In genomic region chr19:3641515-3642269, GRCh38 we compare ENCODE assay signal across 35 cellular contexts. TPM values are rescaled to one million over a fixed set of nuclear protein-coding genes. Genes with fewer than 3 reads are reported as not detected.
"Had no signal": no experiment of that assay in that cellular context is flagged by ENCODE, and none has a peak within 500 bp of the region (broad histone marks: within the 10 kb centered on the region; RNA-seq: fewer than 3 reads in every experiment).

No MANE protein-coding gene starts in this region.

- H3K36me3 ChIP-seq: MG63 had no signal

- H3K9me3 ChIP-seq: MG63 had no signal

- H3K4me3 ChIP-seq: MG63 had no signal

- DNase-seq: Karpas-422, Kasumi-1, MG63, MM.1S, MV-4-11, NCI-H1048, NCI-H1092, NCI-H1092 treated with DMSO at 0.1 percent for 48 hours, NCI-H1105, NCI-H1105 treated with DMSO at 0.1 percent for 48 hours, NCI-H1417, NCI-H1417 treated with DMSO at 0.1 percent for 48 hours, NCI-H1436 treated with DMSO at 0.1 percent for 48 hours, NCI-H146, NCI-H1694, NCI-H1694 treated with DMSO at 0.1 percent for 48 hours, NCI-H187, NCI-H187 treated with DMSO at 0.1 percent for 48 hours, NCI-H1930, NCI-H2029, NCI-H2029 treated with DMSO at 0.1 percent for 48 hours, NCI-H2081, NCI-H2081 treated with DMSO at 0.1 percent for 48 hours, NCI-H2107, NCI-H2171, NCI-H2171 treated with DMSO at 0.1 percent for 48 hours, NCI-H2227 treated with DMSO at 0.1 percent for 48 hours, NCI-H226, NCI-H345, NCI-H446, NCI-H446 treated with DMSO at 0.1 percent for 48 hours, NCI-H510A, NCI-H510A treated with DMSO at 0.1 percent for 48 hours had no signal

- H3K27me3 ChIP-seq: MG63 had no signal

RNA-seq across cellular contexts. Expression of gene TBXA2R, which starts 35.0 kb away (rescaled TPM):
- total RNA-seq: MCF 10A had no signal

RNA-seq across cellular contexts. Expression of gene GIPC3, which starts 56.4 kb away (rescaled TPM):
- total RNA-seq: M059J, MCF 10A had no signal
